In the genomic region with DNA sequence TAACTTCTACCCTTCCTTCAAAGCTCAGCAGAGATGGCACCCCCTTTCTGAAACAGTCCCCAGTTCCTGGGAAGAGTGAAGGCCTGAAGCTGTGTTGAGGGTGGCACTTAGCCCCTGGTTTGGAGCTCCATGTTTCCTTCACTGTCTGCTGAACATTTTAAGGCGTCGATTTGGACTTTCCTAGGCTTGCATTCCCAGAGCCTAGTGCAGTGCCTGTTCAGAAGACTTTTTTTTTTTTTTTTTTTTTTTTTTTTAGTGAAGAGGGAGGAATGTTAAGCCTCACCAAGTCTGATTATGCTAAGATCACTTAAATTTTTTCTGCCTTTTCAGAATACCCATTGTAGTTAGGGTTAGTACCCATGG, we compare ENCODE assay signal across 13 cellular contexts.
DNase-seq lines count a peak whose midpoint lies in the region; ATAC-seq, FAIRE-seq and TF ChIP-seq lines count a peak whose summit lies in the region.
"Had no signal": no experiment of that assay in that cellular context is flagged by ENCODE, and none has a peak within 500 bp of the region (broad histone marks: within the 10 kb centered on the region; RNA-seq: fewer than 3 reads in every experiment).

No MANE protein-coding gene starts in this region.

- H2BK12ac ChIP-seq in neuronal stem cell (ENCODE audit: low read length), result no peak overlapping the region

- H3K27ac ChIP-seq in SK-N-SH (ENCODE audit: low read depth in 2 of 2, low read length in 1 of 2), result peak overlapping the region; percentile 9 to 32; a peak in 2 of 4 replicates
- H3K27ac ChIP-seq in GM12878 (ENCODE audit: control insufficient read depth, insufficient read depth), result peak overlapping the region; percentile 70
- H3K27ac ChIP-seq in neuronal stem cell (replicated peaks; ENCODE audit: low read length), result no peak overlapping the region
- H3K27ac ChIP-seq: 22Rv1 had no signal

- no peak overlapping the region for H2BK5ac ChIP-seq in neuronal stem cell (ENCODE audit: low read length)

- no peaks in the 10 kb centered on the region for H3K79me2 ChIP-seq in SK-N-SH (ENCODE audit: insufficient read depth)
- H3K79me2 ChIP-seq in GM12878 (ENCODE audit: control insufficient read depth, insufficient read depth, low read length), result no peaks in the 10 kb centered on the region

- DNase-seq in SK-N-SH (no peak), NAMALWA (ENCODE audit: low spot score) (peak; percentile 11), GM12878 (ENCODE audit: low read depth, low spot score) (no peak), progenitor cell of endocrine pancreas (ENCODE audit: low spot score, unreplicated experiment) (no peak), SHP77 (lab: John Stamatoyannopoulos, UW) (no peak), kidney tubule cell (ENCODE audit: low spot score) (no peak), neuronal stem cell (ENCODE audit: low spot score) (no peak)
- DNase-seq: NCI-H2081 treated with DMSO at 0.1 percent for 48 hours had no signal

- H3F3A ChIP-seq in SK-N-SH (replicated peaks; ENCODE audit: insufficient read depth), result peaks cover 11% of the 10 kb centered on the region

- CTCF ChIA-PET in SK-N-SH (lab: Yijun Ruan, JAX) (interaction anchor here (1.1 kb wide), 1 partner anchor 20 kb away, joined by 3 read pairs; no protein-coding TSS in a partner anchor), GM12878 (lab: Yijun Ruan, JAX) (interaction anchor here (0.9 to 3.7 kb wide), 13 partner anchors 14 to 183 kb away, joined by 3 to 20 read pairs (median 5); a partner anchor contains a TSS)

- no peak overlapping the region for H3K4me3 Mint-ChIP-seq in progenitor cell of endocrine pancreas (ENCODE audit: low read depth)

- intact Hi-C loops in GM12878 (cut with micrococcal nuclease; ENCODE audit: unreplicated experiment), result loop anchor here (1.0 to 5.0 kb wide), 5 partner anchors 24 to 101 kb away; a partner anchor contains a TSS

- no peaks in the 10 kb centered on the region for H3K9me2 ChIP-seq in SK-N-SH

- H3K4me2 ChIP-seq in SK-N-SH (no peak overlapping the region), GM12878 (ENCODE audit: control insufficient read depth, insufficient read depth) (peak overlapping the region; percentile 83; the same call in 1 of the 2 replicates), neuronal stem cell (ENCODE audit: insufficient read depth, low read length, poor library complexity, severe bottlenecking) (no peak overlapping the region)

- no peaks in the 10 kb centered on the region for H3K9me3 Mint-ChIP-seq in progenitor cell of endocrine pancreas (ENCODE audit: low read depth)

- no peaks in the 10 kb centered on the region for H4K20me1 ChIP-seq in SK-N-SH (ENCODE audit: insufficient read depth)
- no peaks in the 10 kb centered on the region for H4K20me1 ChIP-seq in GM12878 (ENCODE audit: control insufficient read depth, insufficient read depth)

- no peak overlapping the region for H3K18ac ChIP-seq in neuronal stem cell (ENCODE audit: low read length)

- TF ChIP-seq EP300 in SK-N-SH (IDR thresholded peaks at IDR 0.05; ENCODE audit: borderline replicate concordance in 1 of 2, low read depth in 1 of 2, low read length in 1 of 2) (no peak), GM12878 (IDR thresholded peaks at IDR 0.05; ENCODE audit: borderline replicate concordance in 1 of 2, control insufficient read depth in 1 of 2, low read depth in 2 of 2, low read length in 2 of 2) (no peak)

- H2BK15ac ChIP-seq in neuronal stem cell (ENCODE audit: low read length), result no peak overlapping the region

- H3K9me3 ChIP-seq in SK-N-SH (no peaks in the 10 kb centered on the region), GM12878 (replicated peaks; ENCODE audit: control insufficient read depth, insufficient read depth, low read length) (no peaks in the 10 kb centered on the region; the same call in 2 of the 3 replicates), neuronal stem cell (replicated peaks in 1 of 2; ENCODE audit: control insufficient read depth in 2 of 2, insufficient read depth in 1 of 2, low read depth in 1 of 2, low read length in 2 of 2) (peaks cover 0 to 3% of the 10 kb centered on the region in 2 donors)
- H3K9me3 ChIP-seq: HAP-1, mucosa of descending colon had no signal

- H4K91ac ChIP-seq in neuronal stem cell (ENCODE audit: low read depth, low read length, poor library complexity), result no peak overlapping the region

- no peak for TF ChIP-seq RAD21 in SK-N-SH (IDR thresholded peaks at IDR 0.05; ENCODE audit: low read length)
- no peak for TF ChIP-seq RAD21 in GM12878 (IDR thresholded peaks at IDR 0.05; ENCODE audit: insufficient read depth, low read depth, low read length)

- FAIRE-seq in GM12878 (lab: Jason Lieb, UNC), result no peak
- FAIRE-seq: colon had no signal

- H3K27me3 Mint-ChIP-seq in progenitor cell of endocrine pancreas, result peaks cover 2% of the 10 kb centered on the region

- RAD21 ChIA-PET in GM12878 (lab: Charles Lee; ENCODE audit: unreplicated experiment), result interaction anchor here (0.7 to 7.2 kb wide), 13 partner anchors 21 to 189 kb away, joined by 3 to 71 read pairs (median 6); a partner anchor contains a TSS

- no peak overlapping the region for H2AFZ ChIP-seq in SK-N-SH (ENCODE audit: low read depth)
- no peak overlapping the region; the same call in 1 of the 2 replicates for H2AFZ ChIP-seq in GM12878 (ENCODE audit: control insufficient read depth, low read depth, low read length)
- H2AFZ ChIP-seq in neuronal stem cell (ENCODE audit: low read length), result no peak overlapping the region

- H3K4me1 Mint-ChIP-seq in progenitor cell of endocrine pancreas (ENCODE audit: low read depth), result peaks cover 47% of the 10 kb centered on the region

- no peak overlapping the region for H3K23ac ChIP-seq in neuronal stem cell (ENCODE audit: low read depth, low read length, poor library complexity)

- no peak overlapping the region for H2BK120ac ChIP-seq in neuronal stem cell (ENCODE audit: low read depth, low read length)

- peak overlapping the region; percentile 91 for H3K27ac Mint-ChIP-seq in progenitor cell of endocrine pancreas

- H3K4me3 ChIP-seq in SK-N-SH (ENCODE audit: low read depth in 2 of 2, low read length in 1 of 2) (no peak overlapping the region), GM12878 (no peak overlapping the region), neuronal stem cell (ENCODE audit: low read length in 2 of 2) (no peak overlapping the region)
- H3K4me3 ChIP-seq: HAP-1, mucosa of descending colon had no signal

- TSS peak; percentile 93 for BruUV-seq in GM12878 (replicated peaks; lab: Mats Ljungman, UMichigan)

- TF ChIP-seq CTCF in SK-N-SH (IDR thresholded peaks at IDR 0.05), result no peak
- TF ChIP-seq CTCF in GM12878 (IDR thresholded peaks at IDR 0.05 in 2 of 3, conservative IDR thresholded peaks at IDR 0.05 in 1 of 3; ENCODE audit: control insufficient read depth in 2 of 3, extremely low read depth in 1 of 3, insufficient read depth in 1 of 3, low read depth in 3 of 3, low read length in 3 of 3), result no peak
- no peak for TF ChIP-seq CTCF in progenitor cell of endocrine pancreas (IDR thresholded peaks at IDR 0.05; ENCODE audit: unreplicated experiment)

- no peak for TF ChIP-seq POLR2A in GM12878 (IDR thresholded peaks at IDR 0.05; ENCODE audit: low read depth, low read length)

- in situ Hi-C loops in GM12878 (cut with MboI), result no loop called here

- ATAC-seq in SK-N-SH treated with all-trans-retinoic acid at 6 μM for 48 hours (no peak), GM12878 (no peak)

- H3K36me3 ChIP-seq in SK-N-SH (replicated peaks in 1 of 2; ENCODE audit: control insufficient read depth in 1 of 2, insufficient read depth in 2 of 2, low read length in 1 of 2) (no peaks in the 10 kb centered on the region), GM12878 (ENCODE audit: control insufficient read depth in 2 of 2, insufficient read depth in 2 of 2, low read length in 1 of 2) (no peaks in the 10 kb centered on the region), neuronal stem cell (replicated peaks in 1 of 2; ENCODE audit: control insufficient read depth in 2 of 2, insufficient read depth in 2 of 2, low read length in 2 of 2) (no peaks in the 10 kb centered on the region)
- H3K36me3 ChIP-seq: HAP-1 had no signal

- H3K36me3 Mint-ChIP-seq in progenitor cell of endocrine pancreas (ENCODE audit: insufficient read depth), result peaks cover 5% of the 10 kb centered on the region

- H3K9ac ChIP-seq in SK-N-SH, result no peak overlapping the region
- H3K9ac ChIP-seq in GM12878 (ENCODE audit: control insufficient read depth, insufficient read depth, low read length), result no peak overlapping the region
- no peak overlapping the region for H3K9ac ChIP-seq in neuronal stem cell (ENCODE audit: low read depth, low read length, poor library complexity)

- no peaks in the 10 kb centered on the region for H3K79me1 ChIP-seq in neuronal stem cell (ENCODE audit: low read depth, low read length)

- POLR2A ChIA-PET in SK-N-SH (lab: Yijun Ruan, JAX) (no interaction called here), GM12878 (lab: Charles Lee) (interaction anchor here (0.9 to 3.4 kb wide), 11 partner anchors 10 to 103 kb away, joined by 3 to 32 read pairs (median 4); a partner anchor contains a TSS)

- H4K8ac ChIP-seq in neuronal stem cell (ENCODE audit: low read depth, low read length), result no peak overlapping the region

- no peak overlapping the region for H2AK5ac ChIP-seq in neuronal stem cell (ENCODE audit: low read depth, low read length)

- H3K4ac ChIP-seq in neuronal stem cell (ENCODE audit: low read length), result no peak overlapping the region

- SMC1A ChIA-PET in GM12878 (lab: Charles Lee; ENCODE audit: uncharacterized antibody, unreplicated experiment), result interaction anchor here (0.6 to 11.0 kb wide), 16 partner anchors 8 to 249 kb away, joined by 3 to 153 read pairs (median 6); a partner anchor contains a TSS

- H3K4me1 ChIP-seq in SK-N-SH (ENCODE audit: control insufficient read depth in 1 of 2, insufficient read depth in 2 of 2, low read depth in 1 of 2, low read length in 1 of 2), result peaks cover 6 to 33% of the 10 kb centered on the region in 2 experiments
- peaks cover 31% of the 10 kb centered on the region for H3K4me1 ChIP-seq in GM12878 (ENCODE audit: control insufficient read depth, insufficient read depth, low read length)
- peaks cover 12 to 20% of the 10 kb centered on the region in 2 donors for H3K4me1 ChIP-seq in neuronal stem cell (ENCODE audit: control insufficient read depth in 2 of 2, insufficient read depth in 1 of 2, low read depth in 1 of 2, low read length in 2 of 2)
- H3K4me1 ChIP-seq: HAP-1 had no signal

- H3K27me3 ChIP-seq in SK-N-SH (ENCODE audit: insufficient read depth) (no peaks in the 10 kb centered on the region), GM12878 (replicated peaks in 1 of 2; ENCODE audit: control insufficient read depth in 2 of 2, insufficient read depth in 2 of 2, low read length in 1 of 2) (no peaks in the 10 kb centered on the region), neuronal stem cell (ENCODE audit: control insufficient read depth in 3 of 3, insufficient read depth in 3 of 3, low read depth in 1 of 3, low read length in 3 of 3) (no peaks in the 10 kb centered on the region)

- H3K14ac ChIP-seq in neuronal stem cell (ENCODE audit: low read length), result no peak overlapping the region

- WGBS in SK-N-SH (ENCODE audit: low lambda C conversion rate), result 90% methylated on average over 2 of the region's 2 CpGs
- WGBS in GM12878 (ENCODE audit: insufficient coverage, insufficient replicate concordance, low lambda C conversion rate, missing lambda C conversion rate), result 31% methylated on average over 2 of the region's 2 CpGs
- WGBS in neuronal stem cell (ENCODE audit: extremely low coverage in 2 of 2, insufficient read length in 2 of 2, insufficient replicate concordance in 1 of 2), 2 donors, result no CpG with 5 or more reads among the region's 2 CpGs
